Comparison of ENCODE assay signal across 8 cellular contexts in the genomic region with DNA sequence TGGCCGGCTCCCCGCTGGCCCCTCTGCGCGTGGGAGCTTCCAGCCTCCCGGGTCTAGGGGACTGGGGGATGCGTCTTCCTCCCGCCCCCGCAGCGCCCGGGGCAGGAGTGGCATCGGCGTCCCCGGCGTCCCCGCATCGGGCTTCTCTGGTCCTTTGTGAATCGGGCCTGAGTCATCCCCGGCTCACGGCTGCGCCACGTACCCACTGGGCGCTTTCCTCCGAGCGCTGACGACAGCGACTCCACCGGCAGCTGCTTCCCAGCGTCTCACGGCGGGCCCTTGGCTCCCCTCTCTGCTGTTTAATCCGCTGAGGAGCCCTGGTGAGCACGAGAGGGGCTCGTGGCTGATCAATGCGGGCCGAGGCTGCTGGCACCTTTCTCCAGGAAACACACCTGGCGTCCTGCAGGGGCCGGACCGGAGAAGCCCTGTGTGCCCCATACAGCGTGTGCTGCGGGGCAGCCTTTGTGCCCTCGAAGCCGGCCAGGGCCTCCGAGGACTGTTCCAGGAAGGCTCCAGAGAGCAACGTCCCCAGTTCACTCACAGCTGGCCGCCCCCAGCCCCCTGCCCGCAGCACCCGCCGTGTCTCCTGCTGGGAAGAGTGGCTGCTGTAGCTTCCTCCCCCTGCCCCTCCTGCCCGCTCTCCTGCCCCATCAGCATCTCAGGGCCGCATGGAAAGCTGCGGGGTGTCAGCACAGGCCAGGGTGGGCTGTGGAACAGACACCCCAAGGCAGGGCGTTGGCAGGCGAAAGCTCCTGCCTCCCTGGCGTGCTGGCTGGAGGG.
DNase-seq lines count a peak whose midpoint lies in the region; ATAC-seq, FAIRE-seq and TF ChIP-seq lines count a peak whose summit lies in the region.

No MANE protein-coding gene starts in this region.

- H3K27ac Mint-ChIP-seq in activated CD4-positive, alpha-beta T cell treated with anti-CD3 and anti-CD28 coated beads, Interleukin-2, amount 10 ng/mL, durations not matched to agents 7 days and 5 days: no peak overlapping the region

- no peaks in the 10 kb centered on the region for H3K9me1 ChIP-seq in endothelial cell of umbilical vein (replicated peaks; ENCODE audit: control insufficient read depth, extremely low read depth, insufficient read depth, low read length)

- peak overlapping the region; percentile 28 for H3K4me2 ChIP-seq in endothelial cell of umbilical vein (ENCODE audit: insufficient read depth, low read length)

- no peaks in the 10 kb centered on the region for H3K79me2 ChIP-seq in endothelial cell of umbilical vein (ENCODE audit: control insufficient read depth, insufficient read depth, low read length)

- intact Hi-C loops in endothelial cell of umbilical vein (cut with micrococcal nuclease) (no loop called here), mucosa of descending colon (cut with DNase I, micrococcal nuclease) (no loop called here)

- POLR2A ChIA-PET in activated CD4-positive, alpha-beta T cell treated with anti-CD3 and anti-CD28 coated beads, Interleukin-2, amount 10 ng/mL, durations not matched to agents 7 days and 5 days (lab: Charles Lee): no interaction called here
- POLR2A ChIA-PET in endothelial cell of umbilical vein (lab: Charles Lee): no interaction called here

- CTCF ChIA-PET in activated CD4-positive, alpha-beta T cell treated with anti-CD3 and anti-CD28 coated beads, Interleukin-2, amount 10 ng/mL, durations not matched to agents 7 days and 5 days (lab: Charles Lee): interaction anchor here (0.6 kb wide), 1 partner anchor 383 kb away, joined by 3 read pairs; no protein-coding TSS in a partner anchor
- CTCF ChIA-PET in endothelial cell of umbilical vein (lab: Charles Lee): interaction anchor here (0.9 to 2.6 kb wide), 3 partner anchors 11 to 274 kb away, joined by 4 to 15 read pairs (median 5); no protein-coding TSS in a partner anchor

- peak; percentile 40 for TF ChIP-seq CTCF in AG09319 (IDR thresholded peaks at IDR 0.05; ENCODE audit: low read depth, low read length)
- peak; percentile 8 to 26 for TF ChIP-seq CTCF in endothelial cell of umbilical vein (IDR thresholded peaks at IDR 0.05; ENCODE audit: extremely low read depth in 1 of 2, insufficient read depth in 1 of 2, low read depth in 1 of 2, low read length in 2 of 2)
- TF ChIP-seq CTCF in mucosa of descending colon (IDR thresholded peaks at IDR 0.05): no peak

- no peaks in the 10 kb centered on the region for H3K4me1 Mint-ChIP-seq in activated CD4-positive, alpha-beta T cell treated with anti-CD3 and anti-CD28 coated beads, Interleukin-2, amount 10 ng/mL, durations not matched to agents 7 days and 5 days

- H3K27me3 ChIP-seq in endothelial cell of umbilical vein (ENCODE audit: control insufficient read depth in 2 of 2, insufficient read depth in 2 of 2, low read length in 2 of 2): no peaks in the 10 kb centered on the region

- H3K4me3 Mint-ChIP-seq in activated CD4-positive, alpha-beta T cell treated with anti-CD3 and anti-CD28 coated beads, Interleukin-2, amount 10 ng/mL, durations not matched to agents 7 days and 5 days: no peak overlapping the region

- dilution Hi-C loops in endothelial cell of umbilical vein (cut with MboI; ENCODE audit: extremely low pct_ligation_motif_present, low sequenced_read_pairs): no loop called here

- peaks cover 2% of the 10 kb centered on the region for H3K4me1 ChIP-seq in endothelial cell of umbilical vein (ENCODE audit: control insufficient read depth, extremely low read depth, insufficient read depth, low read length)
- H3K4me1 ChIP-seq in mucosa of descending colon (ENCODE audit: low read depth): peaks cover 12% of the 10 kb centered on the region

- H3K27me3 Mint-ChIP-seq in activated CD4-positive, alpha-beta T cell treated with anti-CD3 and anti-CD28 coated beads, Interleukin-2, amount 10 ng/mL, durations not matched to agents 7 days and 5 days: peaks cover 9% of the 10 kb centered on the region

- no peak overlapping the region for H3K27ac ChIP-seq in endothelial cell of umbilical vein (ENCODE audit: insufficient read depth, low read depth, low read length)

- peak overlapping the region; percentile 55 for H3K9ac ChIP-seq in endothelial cell of umbilical vein (replicated peaks; ENCODE audit: extremely low read depth, insufficient read depth, low read length)

- no peaks in the 10 kb centered on the region for H4K20me1 ChIP-seq in endothelial cell of umbilical vein (replicated peaks; ENCODE audit: control insufficient read depth, extremely low read depth, insufficient read depth, low read length)

- peak; percentile 50 for ATAC-seq in mucosa of descending colon

- H3K9me3 ChIP-seq in endothelial cell of umbilical vein (replicated peaks; ENCODE audit: control insufficient read depth, insufficient read depth, low read length) (no peaks in the 10 kb centered on the region), mucosa of descending colon (no peaks in the 10 kb centered on the region)

- no peaks in the 10 kb centered on the region for H3K36me3 Mint-ChIP-seq in activated CD4-positive, alpha-beta T cell treated with anti-CD3 and anti-CD28 coated beads, Interleukin-2, amount 10 ng/mL, durations not matched to agents 7 days and 5 days (ENCODE audit: low read depth)

- BruUV-seq in endothelial cell of umbilical vein (replicated peaks; lab: Mats Ljungman, UMichigan): no TSS peak

- H3K4me3 ChIP-seq in endothelial cell of umbilical vein (replicated peaks in 1 of 3; ENCODE audit: insufficient read depth in 1 of 3, low read depth in 1 of 3, low read length in 3 of 3) (peak overlapping the region in 1 of 3 experiments; percentile 20), mucosa of descending colon (no peak overlapping the region)

- peak overlapping the region; percentile 76 for H2AFZ ChIP-seq in endothelial cell of umbilical vein (ENCODE audit: low read depth, low read length)

- DNase-seq in AG09319 (ENCODE audit: extremely low read depth, low read depth) (peak; percentile 31), HK-2 (ENCODE audit: unreplicated experiment) (peak; percentile 71), endothelial cell of umbilical vein (ENCODE audit: low read depth, low spot score) (peak; percentile 76), mucosa of descending colon (peak in 1 of 3 donors; percentile 47), HT-29 (ENCODE audit: low spot score) (no peak), NK-92 (lab: John Stamatoyannopoulos, UW; ENCODE audit: unreplicated experiment) (no peak)
- DNase-seq in activated CD4-positive, alpha-beta T cell treated with anti-CD3 and anti-CD28 coated beads, Interleukin-2, amount 10 ng/mL, durations not matched to agents 7 days and 5 days: peak; percentile 34
- DNase-seq in stimulated activated CD8-positive, alpha-beta memory T cell treated with anti-CD3 and anti-CD28 coated beads, Interleukin-4, amount 100 ng/mL, for 24 hours (ENCODE audit: low read depth): peak; percentile 38

- no peaks in the 10 kb centered on the region for H3K36me3 ChIP-seq in endothelial cell of umbilical vein (ENCODE audit: control insufficient read depth in 2 of 2, extremely low read depth in 1 of 2, insufficient read depth in 2 of 2, low read length in 2 of 2)
- H3K36me3 ChIP-seq in mucosa of descending colon (ENCODE audit: low read depth): no peaks in the 10 kb centered on the region

- no peaks in the 10 kb centered on the region for H3K9me3 Mint-ChIP-seq in activated CD4-positive, alpha-beta T cell treated with anti-CD3 and anti-CD28 coated beads, Interleukin-2, amount 10 ng/mL, durations not matched to agents 7 days and 5 days

- TF ChIP-seq POLR2A in endothelial cell of umbilical vein (IDR thresholded peaks at IDR 0.05; ENCODE audit: low read depth, low read length): no peak

- FAIRE-seq in endothelial cell of umbilical vein (lab: Jason Lieb, UNC): peak; percentile 78

TF ChIP-seq in endothelial cell of umbilical vein, 7 proteins besides CTCF, POLR2A, EP300 and RAD21:
- no peak for TF ChIP-seq EZH2 (IDR thresholded peaks at IDR 0.05; ENCODE audit: borderline replicate concordance, low read depth, low read length, severe bottlenecking)
- TF ChIP-seq MYC (IDR thresholded peaks at IDR 0.05; ENCODE audit: low read depth, low read length): no peak
- TF ChIP-seq FOS (IDR thresholded peaks at IDR 0.05; ENCODE audit: borderline replicate concordance, insufficient read depth, low read length): peak; percentile 62
- no peak for TF ChIP-seq GATA2 (IDR thresholded peaks at IDR 0.05; ENCODE audit: insufficient read depth, insufficient read length, low read depth, low read length)

Comparison
In these comparisons a context has a peak if more than half of its experiments do, and no peak if none do; other contexts are left out.
1. DNase-seq: peak in AG09319 (single experiment), HK-2 (single experiment), activated CD4-positive, alpha-beta T cell treated with anti-CD3 and anti-CD28 coated beads, Interleukin-2, amount 10 ng/mL, durations not matched to agents 7 days and 5 days (single experiment), endothelial cell of umbilical vein (single experiment) and stimulated activated CD8-positive, alpha-beta memory T cell treated with anti-CD3 and anti-CD28 coated beads, Interleukin-4, amount 100 ng/mL, for 24 hours (single experiment); none in HT-29 (single experiment) and NK-92 (single experiment).